Comparison of ENCODE assay signal across 1 cellular context in genomic region chr17:43900183-43900857, GRCh38.
TF ChIP-seq lines count a peak whose summit lies in the region.

No MANE protein-coding gene starts in this region.

TF ChIP-seq in HepG2, 621 proteins besides CTCF, POLR2A, EP300 and RAD21 (continued from another document):
- TF ChIP-seq ZNF687 (CRISPR knock-in tag; IDR thresholded peaks at IDR 0.05) (peak; percentile 54), HIC2 (CRISPR knock-in tag; IDR thresholded peaks at IDR 0.05; ENCODE audit: low read depth) (0 out of 2 replicates have a peak, but pooled peaks have one; percentile 45)
